ENCODE assay signal across 28 cellular contexts in the genomic region with DNA sequence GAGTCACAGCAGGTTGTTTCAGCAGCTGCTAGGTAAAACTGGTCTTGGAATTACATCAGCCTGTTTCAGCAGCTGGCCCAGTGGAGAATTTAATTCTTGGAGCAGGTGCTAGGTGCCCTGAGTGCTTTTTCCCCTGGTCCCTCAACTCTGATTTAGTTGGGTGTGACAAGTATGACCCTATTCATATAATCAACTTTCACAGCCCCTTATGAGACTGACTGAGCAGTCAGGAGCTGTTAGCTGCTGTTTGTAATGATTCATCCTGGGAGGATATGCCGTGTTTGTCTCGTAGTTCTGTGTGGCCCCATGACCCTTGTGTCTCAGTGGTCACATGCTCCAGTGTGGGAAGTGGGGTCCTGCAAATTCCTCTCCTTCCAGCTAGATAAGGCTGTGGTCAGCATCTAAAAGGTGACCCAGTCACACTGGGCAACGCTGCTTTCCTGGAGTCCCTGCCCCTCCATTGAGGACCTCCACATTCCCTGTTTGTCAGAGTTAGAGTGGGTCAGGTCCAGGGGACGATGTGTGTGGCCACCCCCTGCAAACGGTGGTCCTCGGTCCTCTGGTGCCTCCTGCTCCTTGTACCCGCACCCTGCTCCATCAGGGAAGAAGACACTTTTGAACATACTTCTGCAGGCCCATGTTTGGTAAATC. TPM values are rescaled to one million over a fixed set of nuclear protein-coding genes. Genes with fewer than 3 reads are reported as not detected.
DNase-seq lines count a peak whose midpoint lies in the region; ATAC-seq, FAIRE-seq and TF ChIP-seq lines count a peak whose summit lies in the region.
"Had no signal": no experiment of that assay in that cellular context is flagged by ENCODE, and none has a peak within 500 bp of the region (broad histone marks: within the 10 kb centered on the region; RNA-seq: fewer than 3 reads in every experiment).

No MANE protein-coding gene starts in this region.

- H3K79me2 ChIP-seq in GM23338 (replicated peaks; ENCODE audit: insufficient read depth): no peaks in the 10 kb centered on the region

- no peak for ATAC-seq in GM23338
- no peak for ATAC-seq in GM18498 (IDR thresholded peaks at IDR 0.05; ENCODE audit: unreplicated experiment)
- ATAC-seq in GM18868 (IDR thresholded peaks at IDR 0.05; ENCODE audit: unreplicated experiment): no peak
- ATAC-seq: activated T-cell treated with anti-CD3 and anti-CD28 coated beads, Interleukin-2, amount 50 U/mL, for 72 hours; natural killer cell treated with Interleukin-12 subunit alpha and Interleukin-12 subunit beta and Interleukin-15 and Interleukin-18, amount 100 ng/mL, for 72 hours had no signal

- no peak overlapping the region for H3K4me2 ChIP-seq in GM23338
- H3K4me2 ChIP-seq: PC-9 had no signal

- 0 out of 2 replicates have a peak overlapping the region, but pooled peaks have one; percentile 31 for H3K27ac Mint-ChIP-seq in GM23338
- H3K27ac Mint-ChIP-seq: activated naive CD8-positive, alpha-beta T cell treated with anti-CD3 and anti-CD28 coated beads for 36 hours; activated T-cell treated with anti-CD3 and anti-CD28 coated beads, Interleukin-2, amount 50 U/mL, for 72 hours; immature natural killer cell; T-helper 2 cell treated with Interferon-gamma antibody and Interleukin-4, amounts not matched to agents 5 μg/mL and 100 μg/mL, for 36 hours had no signal

- H3K27ac ChIP-seq in GM23338 (ENCODE audit: low read depth): no peak overlapping the region
- H3K27ac ChIP-seq: esophagus squamous epithelium, PC-9, prostate gland, SJSA1 had no signal

- H3K4me3 ChIP-seq in GM23338 (no peak overlapping the region), bronchial epithelial cell (ENCODE audit: low read depth, low read length) (no peak overlapping the region)
- H3K4me3 ChIP-seq: esophagus squamous epithelium, PC-9, prostate gland, SJSA1 had no signal

- no peaks in the 10 kb centered on the region for H3F3A ChIP-seq in GM23338 (replicated peaks; ENCODE audit: low read depth)

- H3K4me3 Mint-ChIP-seq in GM23338: no peak overlapping the region
- H3K4me3 Mint-ChIP-seq: activated naive CD8-positive, alpha-beta T cell treated with anti-CD3 and anti-CD28 coated beads for 36 hours; activated T-cell treated with anti-CD3 and anti-CD28 coated beads, Interleukin-2, amount 50 U/mL, for 72 hours; immature natural killer cell; natural killer cell treated with Interleukin-12 subunit alpha and Interleukin-12 subunit beta and Interleukin-15 and Interleukin-18, amount 100 ng/mL, for 72 hours; T-helper 2 cell treated with Interferon-gamma antibody and Interleukin-4, amounts not matched to agents 5 μg/mL and 100 μg/mL, for 36 hours had no signal

- H3K4me1 ChIP-seq in GM23338 (ENCODE audit: insufficient read depth): peaks cover 10% of the 10 kb centered on the region; the same call in 1 of the 2 replicates
- H3K4me1 ChIP-seq: prostate gland, SJSA1 had no signal

- no peak for TF ChIP-seq CTCF in GM23338 (conservative IDR thresholded peaks at IDR 0.05; ENCODE audit: low read depth in 2 of 2)
- TF ChIP-seq CTCF in bronchial epithelial cell (IDR thresholded peaks at IDR 0.05; ENCODE audit: insufficient read depth, low read length, severe bottlenecking): no peak

- no peaks in the 10 kb centered on the region for H3K9me2 ChIP-seq in GM23338 (ENCODE audit: insufficient read depth)

- FAIRE-seq in bronchial epithelial cell (lab: Jason Lieb, UNC): no peak
- FAIRE-seq: GM12892 had no signal

- no peaks in the 10 kb centered on the region for H3K9me3 Mint-ChIP-seq in GM23338
- H3K9me3 Mint-ChIP-seq: activated naive CD8-positive, alpha-beta T cell treated with anti-CD3 and anti-CD28 coated beads for 36 hours; activated T-cell treated with anti-CD3 and anti-CD28 coated beads, Interleukin-2, amount 50 U/mL, for 72 hours; immature natural killer cell; natural killer cell treated with Interleukin-12 subunit alpha and Interleukin-12 subunit beta and Interleukin-15 and Interleukin-18, amount 100 ng/mL, for 72 hours; T-helper 2 cell treated with Interferon-gamma antibody and Interleukin-4, amounts not matched to agents 5 μg/mL and 100 μg/mL, for 36 hours had no signal

- H3K27me3 Mint-ChIP-seq in GM23338 (ENCODE audit: insufficient read depth, low read depth, poor library complexity): peaks cover 8% of the 10 kb centered on the region
- H3K27me3 Mint-ChIP-seq: natural killer cell treated with Interleukin-12 subunit alpha and Interleukin-12 subunit beta and Interleukin-15 and Interleukin-18, amount 100 ng/mL, for 72 hours had no signal

- H3K27me3 ChIP-seq in GM23338 (ENCODE audit: insufficient read depth) (no peaks in the 10 kb centered on the region), bronchial epithelial cell (ENCODE audit: control insufficient read depth, insufficient read depth, low read length) (peaks cover 5% of the 10 kb centered on the region)
- H3K27me3 ChIP-seq: esophagus squamous epithelium, SJSA1 had no signal

- H3K36me3 Mint-ChIP-seq in GM23338 (ENCODE audit: low read depth): no peaks in the 10 kb centered on the region
- H3K36me3 Mint-ChIP-seq: activated naive CD8-positive, alpha-beta T cell treated with anti-CD3 and anti-CD28 coated beads for 36 hours; immature natural killer cell; natural killer cell treated with Interleukin-12 subunit alpha and Interleukin-12 subunit beta and Interleukin-15 and Interleukin-18, amount 100 ng/mL, for 72 hours had no signal

- H3K36me3 ChIP-seq in GM23338 (ENCODE audit: insufficient read depth) (no peaks in the 10 kb centered on the region), bronchial epithelial cell (ENCODE audit: control insufficient read depth, insufficient read depth, low read length) (no peaks in the 10 kb centered on the region)
- H3K36me3 ChIP-seq: esophagus squamous epithelium, prostate gland, SJSA1 had no signal

- no peak for DNase-seq in GM23338 (ENCODE audit: low spot score)
- peak; percentile 3 for DNase-seq in NCI-H2107 (lab: John Stamatoyannopoulos, UW)
- peak; percentile 22 for DNase-seq in bronchial epithelial cell (ENCODE audit: low read depth)
- peak; percentile 8 to 66 for DNase-seq in lung microvascular endothelial cell (ENCODE audit: low read depth in 2 of 2)
- DNase-seq in stimulated activated CD4-positive, alpha-beta T cell treated with anti-CD3 and anti-CD28 coated beads, Interleukin-12 subunit alpha, Interleukin-12 subunit beta, amount 100 ng/mL, for 4 hours: no peak
- DNase-seq: activated CD4-positive, CD25-positive, alpha-beta regulatory T cell; activated CD8-positive, alpha-beta memory T cell treated with anti-CD3 and anti-CD28 coated beads for 24 hours; activated naive CD8-positive, alpha-beta T cell treated with anti-CD3 and anti-CD28 coated beads for 36 hours; activated T-cell treated with anti-CD3 and anti-CD28 coated beads, Interleukin-2, amount 50 U/mL, for 72 hours; AML-193; Calu3; caudate nucleus; effector CD4-positive, alpha-beta T cell; esophagus squamous epithelium; head of caudate nucleus; immature natural killer cell; NCI-H1930; NCI-H526 treated with DMSO at 0.1 percent for 48 hours; PC-9 had no signal

- H2AFZ ChIP-seq in GM23338: no peak overlapping the region
- H2AFZ ChIP-seq: PC-9 had no signal

- no peaks in the 10 kb centered on the region for H4K20me1 ChIP-seq in GM23338 (replicated peaks; ENCODE audit: insufficient read depth)

- H3K4me1 Mint-ChIP-seq in GM23338: peaks cover 34% of the 10 kb centered on the region

TF ChIP-seq in GM23338, 12 proteins besides CTCF, POLR2A, EP300 and RAD21 (continues in another document):
- no peak for TF ChIP-seq EZH2 (IDR thresholded peaks at IDR 0.05; ENCODE audit: low read depth, unreplicated experiment)
- no peak for TF ChIP-seq STAT1 (IDR thresholded peaks at IDR 0.05; ENCODE audit: unreplicated experiment)
- TF ChIP-seq REST (IDR thresholded peaks at IDR 0.05; ENCODE audit: unreplicated experiment): no peak
- TF ChIP-seq POLR2AphosphoS5 (IDR thresholded peaks at IDR 0.05; ENCODE audit: low read depth): no peak

RNA-seq across cellular contexts. Expression of gene TBATA, which starts 28.3 kb away (rescaled TPM):
- total RNA-seq in GM23338 (2014; rRNA removed; shearing (Covaris generic)): not detected in 2 replicates
- polyA plus RNA-seq in GM23338 (2016; fragmentation: Nextera tagmentation; extraction: Ambion mirVana): not detected in 2 replicates
- total RNA-seq in bronchial epithelial cell (not detected in 2 replicates), lung microvascular endothelial cell (not detected in 2 replicates)
- total RNA-seq: activated naive CD8-positive, alpha-beta T cell treated with anti-CD3 and anti-CD28 coated beads for 36 hours; activated T-cell treated with anti-CD3 and anti-CD28 coated beads, Interleukin-2, amount 50 U/mL, for 72 hours; Calu3; esophagus squamous epithelium; MCF 10A; natural killer cell treated with Interleukin-12 subunit alpha and Interleukin-12 subunit beta and Interleukin-15 and Interleukin-18, amount 100 ng/mL, for 72 hours; PC-9; SJSA1; temporal lobe had no signal
- polyA plus RNA-seq: immature natural killer cell had no signal

RNA-seq across cellular contexts. Expression of gene SGPL1, which starts 58.9 kb away (rescaled TPM):
- total RNA-seq in GM23338 (2014; rRNA removed; shearing (Covaris generic)): 42.7 and 43.5 TPM in 2 replicates
- 10.6 and 12.0 TPM in 2 replicates for polyA plus RNA-seq in GM23338 (2016; fragmentation: Nextera tagmentation; extraction: Ambion mirVana)
- total RNA-seq in bronchial epithelial cell (82.9 and 144 TPM in 2 replicates), lung microvascular endothelial cell (8.1 and 16.5 TPM in 2 replicates)

Comparison
In these comparisons a context has a peak if more than half of its experiments do, and no peak if none do; other contexts are left out.
1. DNase-seq: peak in NCI-H2107 (single experiment), bronchial epithelial cell (single experiment) and lung microvascular endothelial cell (2 of 2); none in GM23338 (single experiment) and stimulated activated CD4-positive, alpha-beta T cell treated with anti-CD3 and anti-CD28 coated beads, Interleukin-12 subunit alpha, Interleukin-12 subunit beta, amount 100 ng/mL, for 4 hours (single experiment).